1 cellular context compared by ENCODE assay signal in the genomic region with DNA sequence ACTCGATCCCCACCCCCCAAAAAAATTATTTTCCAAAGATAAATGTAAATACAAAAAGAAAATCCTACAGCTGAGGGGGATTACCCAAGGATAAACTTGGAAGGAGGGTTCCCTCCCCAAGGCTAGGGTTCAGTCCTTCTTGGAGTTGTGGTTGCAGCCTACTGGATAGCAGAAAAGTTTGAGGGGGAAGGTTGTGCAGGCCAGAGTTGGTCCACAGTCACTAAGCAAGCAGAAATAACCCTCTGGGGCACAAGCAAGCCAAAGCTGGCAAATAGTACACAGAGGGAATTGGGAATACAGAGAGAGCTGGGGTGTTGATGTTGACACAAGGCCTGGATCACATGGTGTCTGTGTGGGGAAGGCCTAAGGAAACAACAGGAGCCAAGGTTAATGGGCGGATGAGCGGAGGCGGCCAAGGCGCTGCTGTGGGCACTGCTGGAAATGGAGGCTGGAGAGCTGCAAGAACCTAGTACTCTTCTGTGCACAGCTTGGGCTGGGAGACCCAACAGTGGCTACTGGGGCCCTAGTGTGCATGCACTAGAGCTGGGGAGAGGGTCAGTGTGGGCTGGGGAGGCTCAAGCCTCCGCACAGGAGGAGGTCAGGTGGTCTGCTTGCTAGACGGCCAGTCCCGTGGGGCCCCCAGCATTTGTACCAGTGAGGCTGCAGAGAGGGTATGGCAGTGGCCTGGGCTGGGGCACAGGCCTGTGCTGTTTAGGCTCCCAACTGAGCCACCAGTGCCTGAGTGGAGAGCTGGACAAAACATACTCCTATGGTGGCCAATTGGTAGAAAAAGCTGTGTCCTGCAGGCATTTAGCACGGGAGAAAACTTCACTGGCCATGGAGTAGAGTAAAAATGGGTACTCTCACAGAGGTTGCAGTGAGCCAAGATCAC.
A peak's percentile ranks its signal among the peaks of the same experiment; 100 is the strongest.
TF ChIP-seq lines count a peak whose summit lies in the region.

No MANE protein-coding gene starts in this region.

TF ChIP-seq in HepG2, 621 proteins besides CTCF, POLR2A, EP300 and RAD21 (continued from another document and continues in another):
- no peak for TF ChIP-seq ZNF282 (IDR thresholded peaks at IDR 0.05; ENCODE audit: partially characterized antibody)
- peak; percentile 92 for TF ChIP-seq ZNF350 (CRISPR knock-in tag; IDR thresholded peaks at IDR 0.05; ENCODE audit: borderline replicate concordance, low read depth)
- peak; percentile 63; the same call in 1 of the 2 replicates for TF ChIP-seq ZNF205 (CRISPR knock-in tag; IDR thresholded peaks at IDR 0.05)
- TF ChIP-seq, protein P1, sequence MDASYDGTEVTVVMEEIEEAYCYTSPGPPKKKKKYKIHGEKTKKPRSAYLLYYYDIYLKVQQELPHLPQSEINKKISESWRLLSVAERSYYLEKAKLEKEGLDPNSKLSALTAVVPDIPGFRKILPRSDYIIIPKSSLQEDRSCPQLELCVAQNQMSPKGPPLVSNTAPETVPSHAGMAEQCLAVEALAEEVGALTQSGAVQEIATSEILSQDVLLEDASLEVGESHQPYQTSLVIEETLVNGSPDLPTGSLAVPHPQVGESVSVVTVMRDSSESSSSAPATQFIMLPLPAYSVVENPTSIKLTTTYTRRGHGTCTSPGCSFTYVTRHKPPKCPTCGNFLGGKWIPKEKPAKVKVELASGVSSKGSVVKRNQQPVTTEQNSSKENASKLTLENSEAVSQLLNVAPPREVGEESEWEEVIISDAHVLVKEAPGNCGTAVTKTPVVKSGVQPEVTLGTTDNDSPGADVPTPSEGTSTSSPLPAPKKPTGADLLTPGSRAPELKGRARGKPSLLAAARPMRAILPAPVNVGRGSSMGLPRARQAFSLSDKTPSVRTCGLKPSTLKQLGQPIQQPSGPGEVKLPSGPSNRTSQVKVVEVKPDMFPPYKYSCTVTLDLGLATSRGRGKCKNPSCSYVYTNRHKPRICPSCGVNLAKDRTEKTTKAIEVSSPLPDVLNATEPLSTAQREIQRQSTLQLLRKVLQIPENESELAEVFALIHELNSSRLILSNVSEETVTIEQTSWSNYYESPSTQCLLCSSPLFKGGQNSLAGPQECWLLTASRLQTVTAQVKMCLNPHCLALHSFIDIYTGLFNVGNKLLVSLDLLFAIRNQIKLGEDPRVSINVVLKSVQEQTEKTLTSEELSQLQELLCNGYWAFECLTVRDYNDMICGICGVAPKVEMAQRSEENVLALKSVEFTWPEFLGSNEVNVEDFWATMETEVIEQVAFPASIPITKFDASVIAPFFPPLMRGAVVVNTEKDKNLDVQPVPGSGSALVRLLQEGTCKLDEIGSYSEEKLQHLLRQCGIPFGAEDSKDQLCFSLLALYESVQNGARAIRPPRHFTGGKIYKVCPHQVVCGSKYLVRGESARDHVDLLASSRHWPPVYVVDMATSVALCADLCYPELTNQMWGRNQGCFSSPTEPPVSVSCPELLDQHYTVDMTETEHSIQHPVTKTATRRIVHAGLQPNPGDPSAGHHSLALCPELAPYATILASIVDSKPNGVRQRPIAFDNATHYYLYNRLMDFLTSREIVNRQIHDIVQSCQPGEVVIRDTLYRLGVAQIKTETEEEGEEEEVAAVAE (CRISPR knock-in tag; IDR thresholded peaks at IDR 0.05; ENCODE audit: borderline replicate concordance), result peak; percentile 92
- TF ChIP-seq, protein P2, sequence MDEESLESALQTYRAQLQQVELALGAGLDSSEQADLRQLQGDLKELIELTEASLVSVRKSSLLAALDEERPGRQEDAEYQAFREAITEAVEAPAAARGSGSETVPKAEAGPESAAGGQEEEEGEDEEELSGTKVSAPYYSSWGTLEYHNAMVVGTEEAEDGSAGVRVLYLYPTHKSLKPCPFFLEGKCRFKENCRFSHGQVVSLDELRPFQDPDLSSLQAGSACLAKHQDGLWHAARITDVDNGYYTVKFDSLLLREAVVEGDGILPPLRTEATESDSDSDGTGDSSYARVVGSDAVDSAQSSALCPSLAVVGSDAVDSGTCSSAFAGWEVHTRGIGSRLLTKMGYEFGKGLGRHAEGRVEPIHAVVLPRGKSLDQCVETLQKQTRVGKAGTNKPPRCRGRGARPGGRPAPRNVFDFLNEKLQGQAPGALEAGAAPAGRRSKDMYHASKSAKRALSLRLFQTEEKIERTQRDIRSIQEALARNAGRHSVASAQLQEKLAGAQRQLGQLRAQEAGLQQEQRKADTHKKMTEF (CRISPR knock-in tag; IDR thresholded peaks at IDR 0.05), result peak; percentile 96
- TF ChIP-seq ZNF672 (CRISPR knock-in tag; IDR thresholded peaks at IDR 0.05), result no peak
- 0 out of 2 replicates have a peak, but pooled peaks have one; percentile 40 for TF ChIP-seq ZNF839 (CRISPR knock-in tag; IDR thresholded peaks at IDR 0.05; ENCODE audit: borderline replicate concordance)
- no peak for TF ChIP-seq ZFP82 (CRISPR knock-in tag; IDR thresholded peaks at IDR 0.05; ENCODE audit: borderline replicate concordance)
- TF ChIP-seq NFKB2 (CRISPR knock-in tag; IDR thresholded peaks at IDR 0.05; ENCODE audit: borderline replicate concordance), result peak; percentile 95
- peak; percentile 39; the same call in 1 of the 2 replicates for TF ChIP-seq RFX5 (IDR thresholded peaks at IDR 0.05; ENCODE audit: low read depth, low read length)
- TF ChIP-seq ZNF605 (CRISPR knock-in tag; IDR thresholded peaks at IDR 0.05), result 0 out of 2 replicates have a peak, but pooled peaks have one; percentile 73
- TF ChIP-seq, protein P3, sequence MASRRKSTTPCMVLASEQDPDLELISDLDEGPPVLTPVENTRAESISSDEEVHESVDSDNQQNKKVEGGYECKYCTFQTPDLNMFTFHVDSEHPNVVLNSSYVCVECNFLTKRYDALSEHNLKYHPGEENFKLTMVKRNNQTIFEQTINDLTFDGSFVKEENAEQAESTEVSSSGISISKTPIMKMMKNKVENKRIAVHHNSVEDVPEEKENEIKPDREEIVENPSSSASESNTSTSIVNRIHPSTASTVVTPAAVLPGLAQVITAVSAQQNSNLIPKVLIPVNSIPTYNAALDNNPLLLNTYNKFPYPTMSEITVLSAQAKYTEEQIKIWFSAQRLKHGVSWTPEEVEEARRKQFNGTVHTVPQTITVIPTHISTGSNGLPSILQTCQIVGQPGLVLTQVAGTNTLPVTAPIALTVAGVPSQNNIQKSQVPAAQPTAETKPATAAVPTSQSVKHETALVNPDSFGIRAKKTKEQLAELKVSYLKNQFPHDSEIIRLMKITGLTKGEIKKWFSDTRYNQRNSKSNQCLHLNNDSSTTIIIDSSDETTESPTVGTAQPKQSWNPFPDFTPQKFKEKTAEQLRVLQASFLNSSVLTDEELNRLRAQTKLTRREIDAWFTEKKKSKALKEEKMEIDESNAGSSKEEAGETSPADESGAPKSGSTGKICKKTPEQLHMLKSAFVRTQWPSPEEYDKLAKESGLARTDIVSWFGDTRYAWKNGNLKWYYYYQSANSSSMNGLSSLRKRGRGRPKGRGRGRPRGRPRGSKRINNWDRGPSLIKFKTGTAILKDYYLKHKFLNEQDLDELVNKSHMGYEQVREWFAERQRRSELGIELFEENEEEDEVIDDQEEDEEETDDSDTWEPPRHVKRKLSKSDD (CRISPR knock-in tag; IDR thresholded peaks at IDR 0.05; ENCODE audit: low read depth), result 0 out of 2 replicates have a peak, but pooled peaks have one; percentile 71
- peak; percentile 84; the same call in 1 of the 2 replicates for TF ChIP-seq GLI4 (CRISPR knock-in tag; IDR thresholded peaks at IDR 0.05; ENCODE audit: borderline replicate concordance)
- no peak for TF ChIP-seq PRMT3 (CRISPR knock-in tag; IDR thresholded peaks at IDR 0.05; ENCODE audit: borderline replicate concordance, low read depth)
- peak; percentile 19; the same call in 1 of the 2 replicates for TF ChIP-seq ARHGAP35 (CRISPR knock-in tag; IDR thresholded peaks at IDR 0.05; ENCODE audit: borderline replicate concordance)
- TF ChIP-seq, protein P4, sequence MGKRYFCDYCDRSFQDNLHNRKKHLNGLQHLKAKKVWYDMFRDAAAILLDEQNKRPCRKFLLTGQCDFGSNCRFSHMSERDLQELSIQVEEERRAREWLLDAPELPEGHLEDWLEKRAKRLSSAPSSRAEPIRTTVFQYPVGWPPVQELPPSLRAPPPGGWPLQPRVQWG (CRISPR knock-in tag; IDR thresholded peaks at IDR 0.05; ENCODE audit: borderline replicate concordance, low read depth), result no peak
- TF ChIP-seq, protein P5, sequence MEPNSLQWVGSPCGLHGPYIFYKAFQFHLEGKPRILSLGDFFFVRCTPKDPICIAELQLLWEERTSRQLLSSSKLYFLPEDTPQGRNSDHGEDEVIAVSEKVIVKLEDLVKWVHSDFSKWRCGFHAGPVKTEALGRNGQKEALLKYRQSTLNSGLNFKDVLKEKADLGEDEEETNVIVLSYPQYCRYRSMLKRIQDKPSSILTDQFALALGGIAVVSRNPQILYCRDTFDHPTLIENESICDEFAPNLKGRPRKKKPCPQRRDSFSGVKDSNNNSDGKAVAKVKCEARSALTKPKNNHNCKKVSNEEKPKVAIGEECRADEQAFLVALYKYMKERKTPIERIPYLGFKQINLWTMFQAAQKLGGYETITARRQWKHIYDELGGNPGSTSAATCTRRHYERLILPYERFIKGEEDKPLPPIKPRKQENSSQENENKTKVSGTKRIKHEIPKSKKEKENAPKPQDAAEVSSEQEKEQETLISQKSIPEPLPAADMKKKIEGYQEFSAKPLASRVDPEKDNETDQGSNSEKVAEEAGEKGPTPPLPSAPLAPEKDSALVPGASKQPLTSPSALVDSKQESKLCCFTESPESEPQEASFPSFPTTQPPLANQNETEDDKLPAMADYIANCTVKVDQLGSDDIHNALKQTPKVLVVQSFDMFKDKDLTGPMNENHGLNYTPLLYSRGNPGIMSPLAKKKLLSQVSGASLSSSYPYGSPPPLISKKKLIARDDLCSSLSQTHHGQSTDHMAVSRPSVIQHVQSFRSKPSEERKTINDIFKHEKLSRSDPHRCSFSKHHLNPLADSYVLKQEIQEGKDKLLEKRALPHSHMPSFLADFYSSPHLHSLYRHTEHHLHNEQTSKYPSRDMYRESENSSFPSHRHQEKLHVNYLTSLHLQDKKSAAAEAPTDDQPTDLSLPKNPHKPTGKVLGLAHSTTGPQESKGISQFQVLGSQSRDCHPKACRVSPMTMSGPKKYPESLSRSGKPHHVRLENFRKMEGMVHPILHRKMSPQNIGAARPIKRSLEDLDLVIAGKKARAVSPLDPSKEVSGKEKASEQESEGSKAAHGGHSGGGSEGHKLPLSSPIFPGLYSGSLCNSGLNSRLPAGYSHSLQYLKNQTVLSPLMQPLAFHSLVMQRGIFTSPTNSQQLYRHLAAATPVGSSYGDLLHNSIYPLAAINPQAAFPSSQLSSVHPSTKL (CRISPR knock-in tag; IDR thresholded peaks at IDR 0.05), result peak; percentile 95
- TF ChIP-seq FOXC1 (CRISPR knock-in tag; IDR thresholded peaks at IDR 0.05; ENCODE audit: borderline replicate concordance), result peak; percentile 75; the same call in 1 of the 2 replicates
- peak; percentile 76 for TF ChIP-seq SKI (IDR thresholded peaks at IDR 0.05; ENCODE audit: partially characterized antibody)
- TF ChIP-seq ZNF878 (CRISPR knock-in tag; IDR thresholded peaks at IDR 0.05), result peak; percentile 90
- peak; percentile 50; the same call in 1 of the 2 replicates for TF ChIP-seq KMT2B (CRISPR knock-in tag; IDR thresholded peaks at IDR 0.05)
- peak; percentile 97 for TF ChIP-seq ZBTB38 (CRISPR knock-in tag; IDR thresholded peaks at IDR 0.05)
- TF ChIP-seq MYNN (CRISPR knock-in tag; IDR thresholded peaks at IDR 0.05; ENCODE audit: low read depth), result 0 out of 2 replicates have a peak, but pooled peaks have one; percentile 88
- TF ChIP-seq ZMYM4 (CRISPR knock-in tag; IDR thresholded peaks at IDR 0.05), result peak; percentile 92
- peak; percentile 76; the same call in 1 of the 2 replicates for TF ChIP-seq KLF6 (CRISPR knock-in tag; IDR thresholded peaks at IDR 0.05)
- peak; percentile 53; the same call in 1 of the 2 replicates for TF ChIP-seq NR1H2 (CRISPR knock-in tag; IDR thresholded peaks at IDR 0.05; ENCODE audit: borderline replicate concordance, low read depth)
- no peak for TF ChIP-seq PRPF4 (IDR thresholded peaks at IDR 0.05; ENCODE audit: low read depth, low read length, poor library complexity, severe bottlenecking)
- TF ChIP-seq, protein P6, sequence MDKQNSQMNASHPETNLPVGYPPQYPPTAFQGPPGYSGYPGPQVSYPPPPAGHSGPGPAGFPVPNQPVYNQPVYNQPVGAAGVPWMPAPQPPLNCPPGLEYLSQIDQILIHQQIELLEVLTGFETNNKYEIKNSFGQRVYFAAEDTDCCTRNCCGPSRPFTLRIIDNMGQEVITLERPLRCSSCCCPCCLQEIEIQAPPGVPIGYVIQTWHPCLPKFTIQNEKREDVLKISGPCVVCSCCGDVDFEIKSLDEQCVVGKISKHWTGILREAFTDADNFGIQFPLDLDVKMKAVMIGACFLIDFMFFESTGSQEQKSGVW (CRISPR knock-in tag; IDR thresholded peaks at IDR 0.05; ENCODE audit: borderline replicate concordance), result no peak
- TF ChIP-seq HNRNPUL1 (IDR thresholded peaks at IDR 0.05; ENCODE audit: low read depth, low read length), result no peak
- TF ChIP-seq, protein P7, sequence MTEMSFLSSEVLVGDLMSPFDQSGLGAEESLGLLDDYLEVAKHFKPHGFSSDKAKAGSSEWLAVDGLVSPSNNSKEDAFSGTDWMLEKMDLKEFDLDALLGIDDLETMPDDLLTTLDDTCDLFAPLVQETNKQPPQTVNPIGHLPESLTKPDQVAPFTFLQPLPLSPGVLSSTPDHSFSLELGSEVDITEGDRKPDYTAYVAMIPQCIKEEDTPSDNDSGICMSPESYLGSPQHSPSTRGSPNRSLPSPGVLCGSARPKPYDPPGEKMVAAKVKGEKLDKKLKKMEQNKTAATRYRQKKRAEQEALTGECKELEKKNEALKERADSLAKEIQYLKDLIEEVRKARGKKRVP (CRISPR knock-in tag; IDR thresholded peaks at IDR 0.05), result peak in 1 of 2 experiments; percentile 62; a peak in 2 of 4 replicates
- no peak for TF ChIP-seq PHB2 (IDR thresholded peaks at IDR 0.05; ENCODE audit: partially characterized antibody)
- TF ChIP-seq, protein P8, sequence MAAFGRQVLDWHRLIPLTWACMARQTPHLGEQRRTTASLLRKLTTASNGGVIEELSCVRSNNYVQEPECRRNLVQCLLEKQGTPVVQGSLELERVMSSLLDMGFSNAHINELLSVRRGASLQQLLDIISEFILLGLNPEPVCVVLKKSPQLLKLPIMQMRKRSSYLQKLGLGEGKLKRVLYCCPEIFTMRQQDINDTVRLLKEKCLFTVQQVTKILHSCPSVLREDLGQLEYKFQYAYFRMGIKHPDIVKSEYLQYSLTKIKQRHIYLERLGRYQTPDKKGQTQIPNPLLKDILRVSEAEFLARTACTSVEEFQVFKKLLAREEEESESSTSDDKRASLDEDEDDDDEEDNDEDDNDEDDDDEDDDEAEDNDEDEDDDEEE (CRISPR knock-in tag; IDR thresholded peaks at IDR 0.05), result no peak
- TF ChIP-seq, protein P9, sequence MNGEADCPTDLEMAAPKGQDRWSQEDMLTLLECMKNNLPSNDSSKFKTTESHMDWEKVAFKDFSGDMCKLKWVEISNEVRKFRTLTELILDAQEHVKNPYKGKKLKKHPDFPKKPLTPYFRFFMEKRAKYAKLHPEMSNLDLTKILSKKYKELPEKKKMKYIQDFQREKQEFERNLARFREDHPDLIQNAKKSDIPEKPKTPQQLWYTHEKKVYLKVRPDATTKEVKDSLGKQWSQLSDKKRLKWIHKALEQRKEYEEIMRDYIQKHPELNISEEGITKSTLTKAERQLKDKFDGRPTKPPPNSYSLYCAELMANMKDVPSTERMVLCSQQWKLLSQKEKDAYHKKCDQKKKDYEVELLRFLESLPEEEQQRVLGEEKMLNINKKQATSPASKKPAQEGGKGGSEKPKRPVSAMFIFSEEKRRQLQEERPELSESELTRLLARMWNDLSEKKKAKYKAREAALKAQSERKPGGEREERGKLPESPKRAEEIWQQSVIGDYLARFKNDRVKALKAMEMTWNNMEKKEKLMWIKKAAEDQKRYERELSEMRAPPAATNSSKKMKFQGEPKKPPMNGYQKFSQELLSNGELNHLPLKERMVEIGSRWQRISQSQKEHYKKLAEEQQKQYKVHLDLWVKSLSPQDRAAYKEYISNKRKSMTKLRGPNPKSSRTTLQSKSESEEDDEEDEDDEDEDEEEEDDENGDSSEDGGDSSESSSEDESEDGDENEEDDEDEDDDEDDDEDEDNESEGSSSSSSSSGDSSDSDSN (CRISPR knock-in tag; IDR thresholded peaks at IDR 0.05), result peak; percentile 67
- TF ChIP-seq MXD4 (CRISPR knock-in tag; IDR thresholded peaks at IDR 0.05), result peak; percentile 33; the same call in 1 of the 2 replicates
- no peak for TF ChIP-seq ZNF17 (CRISPR knock-in tag; IDR thresholded peaks at IDR 0.05)
- no peak for TF ChIP-seq FOXM1 (CRISPR knock-in tag; IDR thresholded peaks at IDR 0.05)
- peak; percentile 71; the same call in 1 of the 2 replicates for TF ChIP-seq ZNF556 (CRISPR knock-in tag; IDR thresholded peaks at IDR 0.05; ENCODE audit: borderline replicate concordance)
